Comparison of ENCODE assay signal across 28 cellular contexts in the genomic region with DNA sequence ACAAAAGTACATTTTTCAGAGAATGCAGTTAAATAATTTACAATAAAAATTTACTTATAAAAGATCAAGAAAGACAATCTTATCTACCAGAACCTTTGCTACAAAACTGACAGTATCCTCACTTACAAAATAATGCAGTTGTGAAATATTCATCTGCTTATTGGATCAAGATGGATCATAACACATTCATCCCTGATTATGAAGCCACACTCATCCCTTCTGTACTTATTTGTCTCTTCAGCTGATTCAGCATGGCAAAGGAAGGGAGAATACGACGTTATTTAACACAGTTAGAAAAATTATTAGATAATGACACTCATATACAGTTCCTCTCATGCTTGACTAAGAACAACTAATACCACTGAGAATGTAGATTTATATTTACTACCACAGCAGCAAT.
"Had no signal": no experiment of that assay in that cellular context is flagged by ENCODE, and none has a peak within 500 bp of the region (broad histone marks: within the 10 kb centered on the region; RNA-seq: fewer than 3 reads in every experiment).

No MANE protein-coding gene starts in this region.

- H3K9me3 ChIP-seq: body of pancreas, Peyer's patch, SJSA1 had no signal

- DNase-seq: activated CD4-positive, alpha-beta T cell treated with anti-CD3 and anti-CD28 coated beads for 48 hours; activated CD4-positive, alpha-beta T cell treated with anti-CD3 and anti-CD28 coated beads, Interleukin-2, amount 50 U/mL, for 4 hours; activated CD4-positive, CD25-positive, alpha-beta regulatory T cell treated with anti-CD3 and anti-CD28 coated beads, Interleukin-2, amount 50 U/mL, for 72 hours; activated CD8-positive, alpha-beta memory T cell treated with anti-CD3 and anti-CD28 coated beads, Interleukin-2, amount 50 U/mL, for 48 hours; activated CD8-positive, alpha-beta T cell treated with anti-CD3 and anti-CD28 coated beads, Interleukin-2, amount 10 ng/mL, durations not matched to agents 7 days and 5 days; activated naive CD4-positive, alpha-beta T cell treated with anti-CD3 and anti-CD28 coated beads, Interleukin-2, amount 50 U/mL, for 16 hours; activated naive CD8-positive, alpha-beta T cell treated with anti-CD3 and anti-CD28 coated beads, Interleukin-2, amount 10 ng/mL, durations not matched to agents 7 days and 5 days; activated T-cell treated with anti-CD3 and anti-CD28 coated beads, Interleukin-2, amount 50 U/mL, for 1 hour; adrenal gland; aorta; body of pancreas; central memory CD4-positive, alpha-beta T cell; NCI-H1092; NCI-H1417; NCI-H1694; NCI-H2029; NCI-H2107; NCI-H2171 treated with DMSO at 0.1 percent for 48 hours; NCI-H345; NCI-H510A; NCI-H526 treated with DMSO at 0.1 percent for 48 hours; NK-92 treated with Interleukin-12 subunit alpha and Interleukin-12 subunit beta, amount 100 ng/mL, for 24 hours; Peyer's patch; Right ventricle myocardium superior had no signal

- H3K4me3 ChIP-seq: adrenal gland, body of pancreas, Peyer's patch, SJSA1 had no signal

- H3K27me3 ChIP-seq: adrenal gland, body of pancreas, Peyer's patch, SJSA1 had no signal

- H3K36me3 ChIP-seq: adrenal gland, Peyer's patch, SJSA1 had no signal

- H3K4me1 ChIP-seq: body of pancreas, Peyer's patch had no signal

- ATAC-seq: activated CD8-positive, alpha-beta T cell treated with anti-CD3 and anti-CD28 coated beads, Interleukin-2, amount 10 ng/mL, durations not matched to agents 7 days and 5 days; body of pancreas; SK-N-SH treated with all-trans-retinoic acid at 6 μM for 48 hours; WTC11 had no signal

- H3K27ac ChIP-seq: adrenal gland, body of pancreas, Peyer's patch, RWPE1, SJSA1 had no signal
